In genomic region chr11:78575478-78575877, GRCh38 we compare ENCODE assay signal across 8 cellular contexts. TPM values are rescaled to one million over a fixed set of nuclear protein-coding genes. Genes with fewer than 3 reads are reported as not detected.
DNase-seq lines count a peak whose midpoint lies in the region; ATAC-seq and TF ChIP-seq lines count a peak whose summit lies in the region.

No MANE protein-coding gene starts in this region.

- peak overlapping the region; percentile 95; the same call in 1 of the 2 replicates for H3K9ac ChIP-seq in ES-I3 (ENCODE audit: low read depth, low read length)

- TF ChIP-seq POLR2A in prostate gland (IDR thresholded peaks at IDR 0.05) = no peak

- H3K27me3 ChIP-seq in esophagus (ENCODE audit: control insufficient read depth in 1 of 2, insufficient read depth in 2 of 2, low read length in 2 of 2) = no peaks in the 10 kb centered on the region
- no peaks in the 10 kb centered on the region for H3K27me3 ChIP-seq in prostate gland (replicated peaks; ENCODE audit: insufficient read depth)

- H3K9me3 ChIP-seq in ES-I3 (ENCODE audit: control insufficient read depth, insufficient read depth, low read length) = no peaks in the 10 kb centered on the region
- H3K9me3 ChIP-seq in esophagus (ENCODE audit: control insufficient read depth in 2 of 2, insufficient read depth in 1 of 2, low read depth in 1 of 2, low read length in 1 of 2) = no peaks in the 10 kb centered on the region
- H3K9me3 ChIP-seq in prostate gland = no peaks in the 10 kb centered on the region

- H3K36me3 ChIP-seq in ES-I3 (ENCODE audit: insufficient read depth, low read length) (no peaks in the 10 kb centered on the region), esophagus (ENCODE audit: control insufficient read depth in 2 of 2, insufficient read depth in 2 of 2, low read length in 1 of 2) (peaks cover 0 to 1% of the 10 kb centered on the region in 2 donors), prostate gland (no peaks in the 10 kb centered on the region)

- peak; percentile 17 for DNase-seq in SHP77 treated with DMSO at 0.1 percent for 48 hours (lab: John Stamatoyannopoulos, UW)
- no peak for DNase-seq in prostate gland (ENCODE audit: low spot score)
- no peak for DNase-seq in GDM1 (lab: John Stamatoyannopoulos, UW)

- ATAC-seq in HG03095 (IDR thresholded peaks at IDR 0.05; ENCODE audit: unreplicated experiment) = no peak
- no peak for ATAC-seq in HG03175 (IDR thresholded peaks at IDR 0.05; ENCODE audit: unreplicated experiment)
- no peak for ATAC-seq in HG02852 (IDR thresholded peaks at IDR 0.05; ENCODE audit: unreplicated experiment)

- no peak for TF ChIP-seq CTCF in prostate gland (IDR thresholded peaks at IDR 0.05)

- intact Hi-C loops in prostate gland (cut with DNase I) = loop anchor here (10.0 kb wide), 1 partner anchor 751 kb away; the partner anchor contains the start of genes AAMDC and RSF1

- H3K27ac ChIP-seq in esophagus (ENCODE audit: low read depth in 2 of 2, low read length in 1 of 2) (peak overlapping the region in 1 of 2 donors; percentile 77), prostate gland (peak overlapping the region; percentile 83 to 88)

- H3K4me3 ChIP-seq in esophagus (ENCODE audit: low read depth in 1 of 2, low read length in 2 of 2) (peak overlapping the region; percentile 63 to 80), prostate gland (peak overlapping the region; percentile 63 to 74)

- 62 to 66% methylated on average over 10 of the region's 10 CpGs for WGBS in esophagus, 2 donors
- 56% methylated on average over 10 of the region's 10 CpGs for WGBS in prostate gland

- peaks cover 3% of the 10 kb centered on the region; the same call in 1 of the 2 replicates for H3K4me1 ChIP-seq in ES-I3 (ENCODE audit: insufficient read depth, low read length)
- no peaks in the 10 kb centered on the region for H3K4me1 ChIP-seq in esophagus (ENCODE audit: control insufficient read depth in 2 of 2, insufficient read depth in 2 of 2, low read length in 1 of 2)
- H3K4me1 ChIP-seq in prostate gland (replicated peaks) = no peaks in the 10 kb centered on the region

RNA-seq across cellular contexts. Expression of gene NARS2, which starts 0.8 kb away (rescaled TPM):
- 10 to 100 TPM in 1 of 2 donors, 1 to 10 TPM in 1; 8.3 to 17.2 TPM for polyA plus RNA-seq in esophagus
- 10 to 100 TPM; 21.8 to 25.2 TPM for total RNA-seq in prostate gland
